Comparison of ENCODE assay signal across 8 cellular contexts in genomic region chr19:46471116-46471733, GRCh38. TPM values are rescaled to one million over a fixed set of nuclear protein-coding genes. Genes with fewer than 3 reads are reported as not detected.
DNase-seq lines count a peak whose midpoint lies in the region; ATAC-seq, FAIRE-seq and TF ChIP-seq lines count a peak whose summit lies in the region.
"Had no signal": no experiment of that assay in that cellular context is flagged by ENCODE, and none has a peak within 500 bp of the region (broad histone marks: within the 10 kb centered on the region; RNA-seq: fewer than 3 reads in every experiment).

Gene PNMA8A, minus strand, starts transcription at chr19:46471563. Its CDS starts 528 bp downstream, at chr19:46471035.

- peaks cover 0 to 5% (median 4%) of the 10 kb centered on the region in 3 donors for H3K4me1 ChIP-seq in pancreas
- H3K4me1 ChIP-seq in naive thymus-derived CD4-positive, alpha-beta T cell (ENCODE audit: control insufficient read depth in 2 of 2, insufficient read depth in 2 of 2, low read length in 2 of 2) = no peaks in the 10 kb centered on the region

- peaks cover 0 to 3% (median 0%) of the 10 kb centered on the region in 5 donors for H3K36me3 Mint-ChIP-seq in naive thymus-derived CD4-positive, alpha-beta T cell

- FAIRE-seq in pancreas (lab: Jason Lieb, UNC) = no peak

- DNase-seq in Jurkat, Clone E6-1 (ENCODE audit: low read depth, low spot score) = peak; percentile 51
- DNase-seq in head of caudate nucleus = peak; percentile 67 to 93 (median 85)
- DNase-seq in pancreas = peak; percentile 58 to 90 (median 74)
- no peak for DNase-seq in naive thymus-derived CD4-positive, alpha-beta T cell
- DNase-seq in activated CD4-positive, CD25-positive, alpha-beta regulatory T cell treated with anti-CD3 and anti-CD28 coated beads, Interleukin-2, amount 50 U/mL, for 72 hours = no peak

- peak within 1 kb of the TSS in 4 of 10 donors; percentile 12 to 57 (median 36) for H3K4me3 Mint-ChIP-seq in naive thymus-derived CD4-positive, alpha-beta T cell

- intact Hi-C loops in head of caudate nucleus (cut with DNase I) = no loop called here
- intact Hi-C loops in pancreas (cut with DNase I) = no loop called here
- intact Hi-C loops in naive thymus-derived CD4-positive, alpha-beta T cell (cut with micrococcal nuclease) = no loop called here

- peak; percentile 90 for ATAC-seq in SK-N-SH treated with all-trans-retinoic acid at 6 μM for 48 hours
- ATAC-seq in pancreas = peak; percentile 84 to 88 (median 86)
- ATAC-seq in naive thymus-derived CD4-positive, alpha-beta T cell = no peak
- ATAC-seq in GM18873 (IDR thresholded peaks at IDR 0.05; ENCODE audit: low FRiP score, unreplicated experiment) = no peak

- peaks cover 0 to 6% (median 0%) of the 10 kb centered on the region in 7 donors for H3K4me1 Mint-ChIP-seq in naive thymus-derived CD4-positive, alpha-beta T cell

- POLR2A ChIA-PET in naive thymus-derived CD4-positive, alpha-beta T cell (lab: Charles Lee) = no interaction called here

- no peaks in the 10 kb centered on the region for H3K36me3 ChIP-seq in pancreas
- H3K36me3 ChIP-seq in naive thymus-derived CD4-positive, alpha-beta T cell (ENCODE audit: control insufficient read depth in 2 of 3, insufficient read depth in 3 of 3, low read length in 3 of 3) = no peaks in the 10 kb centered on the region

- TF ChIP-seq CTCF in pancreas (IDR thresholded peaks at IDR 0.05) = no peak

- peak within 1 kb of the TSS; percentile 40 to 69 (median 56) for H3K27ac ChIP-seq in pancreas
- H3K27ac ChIP-seq in naive thymus-derived CD4-positive, alpha-beta T cell (ENCODE audit: low read depth, low read length) = no peak within 1 kb of the TSS

- CTCF ChIA-PET in naive thymus-derived CD4-positive, alpha-beta T cell (lab: Charles Lee) = no interaction called here

- no peaks in the 10 kb centered on the region for H3K9me3 ChIP-seq in pancreas
- H3K9me3 ChIP-seq in naive thymus-derived CD4-positive, alpha-beta T cell (ENCODE audit: control insufficient read depth in 2 of 3, low read length in 3 of 3) = no peaks in the 10 kb centered on the region

- H3K27me3 Mint-ChIP-seq in naive thymus-derived CD4-positive, alpha-beta T cell = peaks cover 36 to 62% (median 56%) of the 10 kb centered on the region in 5 donors

- H3K9me3 Mint-ChIP-seq in naive thymus-derived CD4-positive, alpha-beta T cell = no peaks in the 10 kb centered on the region

- H3K27me3 ChIP-seq in pancreas = no peaks in the 10 kb centered on the region
- peaks cover 5 to 8% of the 10 kb centered on the region in 2 donors for H3K27me3 ChIP-seq in naive thymus-derived CD4-positive, alpha-beta T cell (ENCODE audit: control insufficient read depth in 2 of 2, insufficient read depth in 2 of 2, low read length in 2 of 2)

- peak within 1 kb of the TSS; percentile 65 for H3K4me3 ChIP-seq in Jurkat, Clone E6-1 (ENCODE audit: low read length)
- H3K4me3 ChIP-seq in pancreas = peak within 1 kb of the TSS; percentile 30 to 59 (median 47)
- H3K4me3 ChIP-seq in naive thymus-derived CD4-positive, alpha-beta T cell (ENCODE audit: low read length) = no peak within 1 kb of the TSS

- H3K27ac Mint-ChIP-seq in naive thymus-derived CD4-positive, alpha-beta T cell = no peak within 1 kb of the TSS

- WGBS in pancreas, 2 donors = 1 to 2% methylated on average over 40 to 57 of the region's 57 CpGs

TF ChIP-seq in SK-N-SH treated with all-trans-retinoic acid at 6 μM for 48 hours, 23 proteins besides CTCF, POLR2A, EP300 and RAD21:
- TF ChIP-seq POU6F1 (CRISPR knock-in tag; IDR thresholded peaks at IDR 0.05; ENCODE audit: borderline replicate concordance, low read depth) = no peak
- no peak for TF ChIP-seq PPARA (CRISPR knock-in tag; IDR thresholded peaks at IDR 0.05; ENCODE audit: borderline replicate concordance)
- TF ChIP-seq RARB (CRISPR knock-in tag; IDR thresholded peaks at IDR 0.05) = no peak
- no peak for TF ChIP-seq ZNF70 (CRISPR knock-in tag; IDR thresholded peaks at IDR 0.05)
- no peak for TF ChIP-seq ISL1 (CRISPR knock-in tag; IDR thresholded peaks at IDR 0.05)
- TF ChIP-seq ZC3H10 (CRISPR knock-in tag; IDR thresholded peaks at IDR 0.05) = no peak
- no peak for TF ChIP-seq SNAI2 (CRISPR knock-in tag; IDR thresholded peaks at IDR 0.05)
- no peak for TF ChIP-seq TOX (CRISPR knock-in tag; IDR thresholded peaks at IDR 0.05; ENCODE audit: borderline replicate concordance)
- no peak for TF ChIP-seq CSDC2 (CRISPR knock-in tag; IDR thresholded peaks at IDR 0.05)
- no peak for TF ChIP-seq GLIS3 (CRISPR knock-in tag; IDR thresholded peaks at IDR 0.05)
- no peak for TF ChIP-seq ZNF8 (CRISPR knock-in tag; IDR thresholded peaks at IDR 0.05)
TF ChIP-seq in SK-N-SH treated with all-trans-retinoic acid at 6 μM for 48 hours: peak in this region for 0.

RNA-seq across cellular contexts. Expression of gene PNMA8A, which starts in this region (rescaled TPM):
- polyA plus RNA-seq in Jurkat, Clone E6-1 (2012; ENCODE audit: insufficient read depth, insufficient read length) = not detected
- 1 to 10 TPM; 2.4 to 8.0 (median 5.8) TPM for total RNA-seq in pancreas
- polyA plus RNA-seq in pancreas = 1 to 10 TPM; 2.4 to 8.9 TPM
- total RNA-seq in naive thymus-derived CD4-positive, alpha-beta T cell = under 1 TPM in 2 of 5 experiments, not detected in 3; 0.62 to 0.86 TPM
- not detected for polyA plus RNA-seq in naive thymus-derived CD4-positive, alpha-beta T cell
- total RNA-seq: T-helper 2 cell treated with Interferon-gamma antibody and Interleukin-4, amounts not matched to agents 100 ng/mL and 5 ng/mL, for 36 hours had no signal

Comparison
In these comparisons a context has a peak if more than half of its experiments do, and no peak if none do; other contexts are left out.
1. DNase-seq: peak in Jurkat, Clone E6-1 (single experiment), head of caudate nucleus (42 of 42) and pancreas (6 of 6); none in naive thymus-derived CD4-positive, alpha-beta T cell (0 of 9) and activated CD4-positive, CD25-positive, alpha-beta regulatory T cell treated with anti-CD3 and anti-CD28 coated beads, Interleukin-2, amount 50 U/mL, for 72 hours (single experiment).
2. ATAC-seq: peak in SK-N-SH treated with all-trans-retinoic acid at 6 μM for 48 hours (single experiment) and pancreas (4 of 4); none in naive thymus-derived CD4-positive, alpha-beta T cell (single experiment) and GM18873 (single experiment).